ENCODE assay signal across 19 cellular contexts in genomic region chr12:66959276-66959675, GRCh38.
DNase-seq lines count a peak whose midpoint lies in the region; ATAC-seq and TF ChIP-seq lines count a peak whose summit lies in the region.
"Had no signal": no experiment of that assay in that cellular context is flagged by ENCODE, and none has a peak within 500 bp of the region (broad histone marks: within the 10 kb centered on the region; RNA-seq: fewer than 3 reads in every experiment).

No MANE protein-coding gene starts in this region.

- no peak overlapping the region for H3K4me3 Mint-ChIP-seq in MCF 10A (ENCODE audit: unreplicated experiment)
- no peak overlapping the region for H3K4me3 Mint-ChIP-seq in activated CD4-positive, alpha-beta memory T cell treated with anti-CD3 and anti-CD28 coated beads for 36 hours
- H3K4me3 Mint-ChIP-seq: B cell; CD4-positive, CD25-positive, alpha-beta regulatory T cell; CD8-positive, alpha-beta memory T cell; GM23338; H9; HFFc6 had no signal

- H3F3A ChIP-seq in PC-9 (ENCODE audit: insufficient read depth, low read depth): peaks cover 28% of the 10 kb centered on the region

- BruUV-seq in mammary epithelial cell (replicated peaks; lab: Mats Ljungman, UMichigan) (no TSS peak), MCF 10A (replicated peaks; lab: Mats Ljungman, UMichigan) (no TSS peak), PC-9 (replicated peaks; lab: Mats Ljungman, UMichigan) (no TSS peak)

- H3K27ac ChIP-seq in mammary epithelial cell (ENCODE audit: insufficient read depth, low read depth, low read length): no peak overlapping the region
- H3K27ac ChIP-seq in PC-9: no peak overlapping the region
- H3K27ac ChIP-seq: BLaER1, C4-2B had no signal

- H3K4me1 ChIP-seq in mammary epithelial cell (ENCODE audit: insufficient read depth, low read length) (peaks cover 17% of the 10 kb centered on the region), PC-9 (replicated peaks; ENCODE audit: insufficient read depth) (peaks cover 49% of the 10 kb centered on the region), mucosa of descending colon (ENCODE audit: low read depth) (no peaks in the 10 kb centered on the region)

- no peaks in the 10 kb centered on the region for H3K27me3 ChIP-seq in mammary epithelial cell (ENCODE audit: insufficient read depth, low read length)
- no peaks in the 10 kb centered on the region for H3K27me3 ChIP-seq in PC-9 (ENCODE audit: insufficient read depth, low read depth)
- H3K27me3 ChIP-seq: BLaER1 had no signal

- no peak overlapping the region for H3K4me2 ChIP-seq in mammary epithelial cell (ENCODE audit: insufficient read depth, low read depth, low read length)
- H3K4me2 ChIP-seq in PC-9: peak overlapping the region; percentile 72; the same call in 1 of the 2 replicates
- H3K4me2 ChIP-seq: BLaER1, GM23338 had no signal

- no peak for ATAC-seq in mucosa of descending colon
- ATAC-seq in GM18907 (IDR thresholded peaks at IDR 0.05; ENCODE audit: unreplicated experiment): no peak
- ATAC-seq: GM23338, HCT116 had no signal

- POLR2A ChIA-PET in MCF 10A (lab: Yijun Ruan, JAX): no interaction called here
- POLR2A ChIA-PET in PC-9 (lab: Charles Lee; ENCODE audit: unreplicated experiment): no interaction called here
- POLR2A ChIA-PET in activated CD4-positive, alpha-beta memory T cell treated with anti-CD3 and anti-CD28 coated beads for 36 hours (lab: Charles Lee): no interaction called here

- intact Hi-C loops in mammary epithelial cell (cut with micrococcal nuclease): no loop called here
- intact Hi-C loops in MCF 10A (cut with micrococcal nuclease): no loop called here
- intact Hi-C loops in PC-9 (cut with micrococcal nuclease; ENCODE audit: unreplicated experiment): no loop called here
- intact Hi-C loops in activated CD4-positive, alpha-beta memory T cell treated with anti-CD3 and anti-CD28 coated beads for 36 hours (cut with micrococcal nuclease): no loop called here
- intact Hi-C loops in mucosa of descending colon (cut with DNase I, micrococcal nuclease): no loop called here

- H3K79me2 ChIP-seq in mammary epithelial cell (ENCODE audit: insufficient read depth, low read length) (peaks cover 10% of the 10 kb centered on the region), PC-9 (ENCODE audit: low read depth) (peaks cover 3% of the 10 kb centered on the region; the same call in 1 of the 2 replicates)

- dilution Hi-C loops in mammary epithelial cell (cut with HindIII; ENCODE audit: low sequenced_read_pairs): no loop called here

- H3K4me1 Mint-ChIP-seq in MCF 10A (ENCODE audit: insufficient read depth, unreplicated experiment): peaks cover 24% of the 10 kb centered on the region
- H3K4me1 Mint-ChIP-seq in activated CD4-positive, alpha-beta memory T cell treated with anti-CD3 and anti-CD28 coated beads for 36 hours (ENCODE audit: low read depth): peaks cover 8% of the 10 kb centered on the region
- H3K4me1 Mint-ChIP-seq: B cell had no signal

- H3K4me3 ChIP-seq in mammary epithelial cell (replicated peaks in 1 of 3; ENCODE audit: insufficient read depth in 1 of 3, low read depth in 2 of 3, low read length in 3 of 3) (no peak overlapping the region), PC-9 (no peak overlapping the region), retinal pigment epithelial cell (ENCODE audit: low read length) (no peak overlapping the region), mucosa of descending colon (no peak overlapping the region)
- H3K4me3 ChIP-seq: BLaER1, GM23338 had no signal

- no peak overlapping the region for H2AFZ ChIP-seq in mammary epithelial cell (ENCODE audit: low read depth, low read length)
- no peak overlapping the region for H2AFZ ChIP-seq in PC-9
- H2AFZ ChIP-seq: GM23338 had no signal

- H3K36me3 Mint-ChIP-seq in MCF 10A (ENCODE audit: insufficient read depth, unreplicated experiment): no peaks in the 10 kb centered on the region
- peaks cover 1% of the 10 kb centered on the region for H3K36me3 Mint-ChIP-seq in activated CD4-positive, alpha-beta memory T cell treated with anti-CD3 and anti-CD28 coated beads for 36 hours
- H3K36me3 Mint-ChIP-seq: CD4-positive, CD25-positive, alpha-beta regulatory T cell had no signal

- no peaks in the 10 kb centered on the region for H3K9me2 ChIP-seq in PC-9 (ENCODE audit: insufficient read depth)

- peak; percentile 32 for DNase-seq in mammary epithelial cell
- no peak for DNase-seq in MCF 10A (ENCODE audit: unreplicated experiment)
- peak; percentile 27 for DNase-seq in HT-29 (ENCODE audit: low spot score)
- DNase-seq in PC-9: peak in 1 of 2 experiments; percentile 78
- DNase-seq in retinal pigment epithelial cell (ENCODE audit: low read depth): peak; percentile 60
- no peak for DNase-seq in activated CD4-positive, alpha-beta memory T cell treated with anti-CD3 and anti-CD28 coated beads for 36 hours
- DNase-seq in mucosa of descending colon: no peak
- DNase-seq: CD4-positive, CD25-positive, alpha-beta regulatory T cell; CD8-positive, alpha-beta memory T cell; DMS 273 treated with DMSO at 0.1 percent for 48 hours; DND-41; H9; HFFc6 had no signal

- H4K20me1 ChIP-seq in mammary epithelial cell (ENCODE audit: insufficient read depth, low read length): no peaks in the 10 kb centered on the region
- 0 out of 2 replicates have a peak, but pooled peaks cover 5% of the 10 kb centered on the region for H4K20me1 ChIP-seq in PC-9 (ENCODE audit: insufficient read depth)

- CTCF ChIA-PET in mammary epithelial cell (lab: Charles Lee; ENCODE audit: low non-redundant PET): no interaction called here
- CTCF ChIA-PET in MCF 10A (lab: Yijun Ruan, JAX): no interaction called here
- CTCF ChIA-PET in PC-9 (lab: Charles Lee): no interaction called here
- CTCF ChIA-PET in activated CD4-positive, alpha-beta memory T cell treated with anti-CD3 and anti-CD28 coated beads for 36 hours (lab: Charles Lee): no interaction called here

- H3K9me3 Mint-ChIP-seq in MCF 10A (ENCODE audit: unreplicated experiment): no peaks in the 10 kb centered on the region
- H3K9me3 Mint-ChIP-seq in activated CD4-positive, alpha-beta memory T cell treated with anti-CD3 and anti-CD28 coated beads for 36 hours: no peaks in the 10 kb centered on the region
- H3K9me3 Mint-ChIP-seq: GM23338, H9 had no signal

- in situ Hi-C loops in mammary epithelial cell (cut with MboI; ENCODE audit: low sequenced_read_pairs in 2 of 2): no loop called here

- no peaks in the 10 kb centered on the region for H3K36me3 ChIP-seq in mammary epithelial cell (ENCODE audit: insufficient read depth, low read length)
- no peaks in the 10 kb centered on the region for H3K36me3 ChIP-seq in PC-9 (ENCODE audit: low read depth)
- H3K36me3 ChIP-seq in mucosa of descending colon (ENCODE audit: low read depth): no peaks in the 10 kb centered on the region
- H3K36me3 ChIP-seq: BLaER1 had no signal

- no peak overlapping the region for H3K9ac ChIP-seq in mammary epithelial cell (ENCODE audit: insufficient read depth, low read length)
- H3K9ac ChIP-seq: BLaER1 had no signal

- no peaks in the 10 kb centered on the region for H3K9me3 ChIP-seq in mammary epithelial cell (replicated peaks; ENCODE audit: insufficient read depth, low read length)
- H3K9me3 ChIP-seq in PC-9 (ENCODE audit: insufficient read depth, low read depth): no peaks in the 10 kb centered on the region
- no peaks in the 10 kb centered on the region for H3K9me3 ChIP-seq in mucosa of descending colon

- H3K27ac Mint-ChIP-seq in MCF 10A (ENCODE audit: low read depth, unreplicated experiment): no peak overlapping the region
- no peak overlapping the region for H3K27ac Mint-ChIP-seq in activated CD4-positive, alpha-beta memory T cell treated with anti-CD3 and anti-CD28 coated beads for 36 hours
- H3K27ac Mint-ChIP-seq: B cell; CD4-positive, CD25-positive, alpha-beta regulatory T cell; CD8-positive, alpha-beta memory T cell; GM23338; HFFc6 had no signal

- WGBS in mammary epithelial cell (ENCODE audit: low coverage, missing lambda C conversion rate): 53% methylated on average over 2 of the region's 2 CpGs

- TF ChIP-seq CTCF in mammary epithelial cell (conservative IDR thresholded peaks at IDR 0.05 in 1 of 2, IDR thresholded peaks at IDR 0.05 in 1 of 2; ENCODE audit: extremely low read depth in 1 of 2, insufficient read depth in 1 of 2, low read depth in 1 of 2, low read length in 2 of 2) (no peak), MCF 10A (IDR thresholded peaks at IDR 0.05; ENCODE audit: unreplicated experiment) (no peak), PC-9 (conservative IDR thresholded peaks at IDR 0.05) (no peak), retinal pigment epithelial cell (conservative IDR thresholded peaks at IDR 0.05; ENCODE audit: low read depth, low read length) (no peak), mucosa of descending colon (IDR thresholded peaks at IDR 0.05) (no peak)

- no peaks in the 10 kb centered on the region for H3K27me3 Mint-ChIP-seq in MCF 10A (ENCODE audit: insufficient read depth, unreplicated experiment)
- H3K27me3 Mint-ChIP-seq in activated CD4-positive, alpha-beta memory T cell treated with anti-CD3 and anti-CD28 coated beads for 36 hours: no peaks in the 10 kb centered on the region
- H3K27me3 Mint-ChIP-seq: CD4-positive, CD25-positive, alpha-beta regulatory T cell; CD8-positive, alpha-beta memory T cell had no signal

Comparison
In these comparisons a context has a peak if more than half of its experiments do, and no peak if none do; other contexts are left out.
1. DNase-seq: peak in mammary epithelial cell (single experiment), HT-29 (single experiment) and retinal pigment epithelial cell (single experiment); none in MCF 10A (single experiment), activated CD4-positive, alpha-beta memory T cell treated with anti-CD3 and anti-CD28 coated beads for 36 hours (single experiment) and mucosa of descending colon (0 of 3).